ENCODE assay signal across 18 cellular contexts in genomic region chr3:111592941-111593340, GRCh38. TPM values are rescaled to one million over a fixed set of nuclear protein-coding genes. Genes with fewer than 3 reads are reported as not detected.
A peak's percentile ranks its signal among the peaks of the same experiment; 100 is the strongest.
DNase-seq lines count a peak whose midpoint lies in the region; ATAC-seq and TF ChIP-seq lines count a peak whose summit lies in the region.
"Had no signal": no experiment of that assay in that cellular context is flagged by ENCODE, and none has a peak within 500 bp of the region (broad histone marks: within the 10 kb centered on the region; RNA-seq: fewer than 3 reads in every experiment).

No MANE protein-coding gene starts in this region.

- peak overlapping the region; percentile 96 for H3K4me3 Mint-ChIP-seq in activated CD4-positive, alpha-beta T cell treated with anti-CD3 and anti-CD28 coated beads, Interleukin-2, amount 10 ng/mL, durations not matched to agents 24 days and 14 days
- H3K4me3 Mint-ChIP-seq in IgD-negative memory B cell, result peak overlapping the region in 3 of 4 donors; percentile 11 to 79 (median 34)

- in situ Hi-C loops in mammary epithelial cell (cut with MboI; ENCODE audit: low sequenced_read_pairs in 2 of 2), result loop anchor here in 1 of 2 donors (25.0 kb wide), 1 partner anchor 269 kb away; the partner anchor contains the start of gene PHLDB2

- CTCF ChIA-PET in mammary epithelial cell (lab: Charles Lee; ENCODE audit: low non-redundant PET), result no interaction called here

- peak overlapping the region; percentile 96 for H3K27ac Mint-ChIP-seq in activated CD4-positive, alpha-beta T cell treated with anti-CD3 and anti-CD28 coated beads, Interleukin-2, amount 10 ng/mL, durations not matched to agents 24 days and 14 days
- H3K27ac Mint-ChIP-seq in IgD-negative memory B cell, result peak overlapping the region in 2 of 3 donors; percentile 12 to 79

- ATAC-seq in GM21786 (IDR thresholded peaks at IDR 0.05; ENCODE audit: unreplicated experiment), result no peak
- ATAC-seq: body of pancreas, left colon had no signal

- H3K4me3 ChIP-seq in mammary epithelial cell (replicated peaks in 1 of 3; ENCODE audit: insufficient read depth in 1 of 3, low read depth in 2 of 3, low read length in 3 of 3), result peak overlapping the region; percentile 29 to 71 (median 69)
- H3K4me3 ChIP-seq in retinal pigment epithelial cell (ENCODE audit: low read length), result no peak overlapping the region
- H3K4me3 ChIP-seq in Peyer's patch, result no peak overlapping the region
- H3K4me3 ChIP-seq: body of pancreas, GM23248, tibial artery had no signal

- H3K4me1 ChIP-seq in mammary epithelial cell (ENCODE audit: insufficient read depth, low read length), result peaks cover 60% of the 10 kb centered on the region
- H3K4me1 ChIP-seq in Peyer's patch, result no peaks in the 10 kb centered on the region
- H3K4me1 ChIP-seq: body of pancreas, tibial artery had no signal

- dilution Hi-C loops in mammary epithelial cell (cut with HindIII; ENCODE audit: low sequenced_read_pairs), result loop anchor here (25.0 kb wide), 1 partner anchor 344 kb away; no protein-coding TSS in a partner anchor

- TF ChIP-seq POLR2A in Peyer's patch (IDR thresholded peaks at IDR 0.05), result no peak

- no peaks in the 10 kb centered on the region for H3K36me3 ChIP-seq in mammary epithelial cell (ENCODE audit: insufficient read depth, low read length)
- no peaks in the 10 kb centered on the region for H3K36me3 ChIP-seq in Peyer's patch
- H3K36me3 ChIP-seq: tibial artery had no signal

- H3K4me1 Mint-ChIP-seq in activated CD4-positive, alpha-beta T cell treated with anti-CD3 and anti-CD28 coated beads, Interleukin-2, amount 10 ng/mL, durations not matched to agents 24 days and 14 days, result peaks cover 64% of the 10 kb centered on the region
- peaks cover 31 to 33% (median 32%) of the 10 kb centered on the region in 3 donors for H3K4me1 Mint-ChIP-seq in IgD-negative memory B cell

- peak overlapping the region; percentile 96 for H3K27ac ChIP-seq in mammary epithelial cell (ENCODE audit: insufficient read depth, low read depth, low read length)
- no peak overlapping the region for H3K27ac ChIP-seq in Peyer's patch
- H3K27ac ChIP-seq: body of pancreas, GM23248, tibial artery had no signal

- H4K20me1 ChIP-seq in mammary epithelial cell (ENCODE audit: insufficient read depth, low read length), result no peaks in the 10 kb centered on the region

- DNase-seq in activated CD4-positive, alpha-beta T cell treated with anti-CD3 and anti-CD28 coated beads, Interleukin-2, amount 10 ng/mL, durations not matched to agents 24 days and 14 days, result peak; percentile 60
- no peak for DNase-seq in activated CD4-positive, alpha-beta T cell treated with anti-CD3 and anti-CD28 coated beads, Interleukin-2, amount 50 U/mL, for 1 hour
- no peak for DNase-seq in mammary epithelial cell
- peak; percentile 51 for DNase-seq in retinal pigment epithelial cell (ENCODE audit: low read depth)
- no peak for DNase-seq in DMS 273 treated with DMSO at 0.1 percent for 48 hours (lab: John Stamatoyannopoulos, UW)
- no peak for DNase-seq in Peyer's patch
- DNase-seq: body of pancreas; DMS153; effector memory CD4-positive, alpha-beta T cell; GM23248; left colon; NCI-H2171 treated with DMSO at 0.1 percent for 48 hours; T-helper 9 cell; tibial artery had no signal

- intact Hi-C loops in activated CD4-positive, alpha-beta T cell treated with anti-CD3 and anti-CD28 coated beads, Interleukin-2, amount 10 ng/mL, durations not matched to agents 24 days and 14 days (cut with micrococcal nuclease), result no loop called here
- intact Hi-C loops in mammary epithelial cell (cut with micrococcal nuclease), result loop anchor here (5.0 kb wide), 1 partner anchor 209 kb away; no protein-coding TSS in a partner anchor

- BruUV-seq in mammary epithelial cell (replicated peaks; lab: Mats Ljungman, UMichigan), result no TSS peak

- H3K27me3 ChIP-seq in mammary epithelial cell (ENCODE audit: insufficient read depth, low read length) (no peaks in the 10 kb centered on the region), Peyer's patch (no peaks in the 10 kb centered on the region)
- H3K27me3 ChIP-seq: body of pancreas, tibial artery had no signal

- TF ChIP-seq CTCF in mammary epithelial cell (conservative IDR thresholded peaks at IDR 0.05 in 1 of 2, IDR thresholded peaks at IDR 0.05 in 1 of 2; ENCODE audit: extremely low read depth in 1 of 2, insufficient read depth in 1 of 2, low read depth in 1 of 2, low read length in 2 of 2), result no peak
- TF ChIP-seq CTCF in retinal pigment epithelial cell (conservative IDR thresholded peaks at IDR 0.05; ENCODE audit: low read depth, low read length), result no peak
- no peak for TF ChIP-seq CTCF in Peyer's patch (IDR thresholded peaks at IDR 0.05)

- peaks cover 39% of the 10 kb centered on the region for H3K79me2 ChIP-seq in mammary epithelial cell (ENCODE audit: insufficient read depth, low read length)

- peak overlapping the region; percentile 93 for H3K9ac ChIP-seq in mammary epithelial cell (ENCODE audit: insufficient read depth, low read length)
- H3K9ac ChIP-seq: GM23248 had no signal

- H3K9me3 ChIP-seq in mammary epithelial cell (replicated peaks; ENCODE audit: insufficient read depth, low read length) (no peaks in the 10 kb centered on the region), Peyer's patch (no peaks in the 10 kb centered on the region)
- H3K9me3 ChIP-seq: body of pancreas, tibial artery had no signal

- WGBS in mammary epithelial cell (ENCODE audit: low coverage, missing lambda C conversion rate), result 80% methylated on average over 6 of the region's 6 CpGs

- H2AFZ ChIP-seq in mammary epithelial cell (ENCODE audit: low read depth, low read length), result no peak overlapping the region
- H2AFZ ChIP-seq: GM23248 had no signal

- H3K9me3 Mint-ChIP-seq in activated CD4-positive, alpha-beta T cell treated with anti-CD3 and anti-CD28 coated beads, Interleukin-2, amount 10 ng/mL, durations not matched to agents 24 days and 14 days, result no peaks in the 10 kb centered on the region
- H3K9me3 Mint-ChIP-seq in IgD-negative memory B cell, result no peaks in the 10 kb centered on the region

- H3K4me2 ChIP-seq in mammary epithelial cell (ENCODE audit: insufficient read depth, low read depth, low read length), result peak overlapping the region; percentile 99

- H3K36me3 Mint-ChIP-seq in activated CD4-positive, alpha-beta T cell treated with anti-CD3 and anti-CD28 coated beads, Interleukin-2, amount 10 ng/mL, durations not matched to agents 24 days and 14 days (ENCODE audit: low read depth), result peaks cover 77% of the 10 kb centered on the region
- peaks cover 6% of the 10 kb centered on the region for H3K36me3 Mint-ChIP-seq in IgD-negative memory B cell

- H3K27me3 Mint-ChIP-seq in activated CD4-positive, alpha-beta T cell treated with anti-CD3 and anti-CD28 coated beads, Interleukin-2, amount 10 ng/mL, durations not matched to agents 24 days and 14 days, result no peaks in the 10 kb centered on the region
- H3K27me3 Mint-ChIP-seq in IgD-negative memory B cell, result no peaks in the 10 kb centered on the region

RNA-seq across cellular contexts. Expression of gene ZBED2, which starts 2.2 kb away (rescaled TPM):
- 587 and 596 TPM in 2 replicates for total RNA-seq in activated CD4-positive, alpha-beta T cell treated with anti-CD3 and anti-CD28 coated beads, Interleukin-2, amount 10 ng/mL, durations not matched to agents 24 days and 14 days
- polyA plus RNA-seq in IgD-negative memory B cell, result 6.7 TPM
- 10 to 100 TPM in 1 of 2 donors, 1 to 10 TPM in 1; 3.2 to 85.7 TPM for total RNA-seq in mammary epithelial cell
- 42.6 TPM for polyA plus RNA-seq in mammary epithelial cell
- polyA minus RNA-seq in mammary epithelial cell, result 44.8 TPM
- total RNA-seq in Peyer's patch, result not detected
- total RNA-seq: A673, body of pancreas, GM23248, left colon had no signal
- polyA plus RNA-seq: GM23248, neural cell had no signal

RNA-seq across cellular contexts. Expression of gene CD96, which starts 50.9 kb away (rescaled TPM):
- 50.5 and 60.5 TPM in 2 replicates for total RNA-seq in activated CD4-positive, alpha-beta T cell treated with anti-CD3 and anti-CD28 coated beads, Interleukin-2, amount 10 ng/mL, durations not matched to agents 24 days and 14 days
- polyA plus RNA-seq in IgD-negative memory B cell (84.7 TPM), mammary epithelial cell (0.09 TPM)
- total RNA-seq in mammary epithelial cell (under 1 TPM in 1 of 2 donors, not detected in 1; 0.16 TPM), Peyer's patch (10 to 100 TPM in 3 of 4 donors, 1 to 10 TPM in 1; 4.3 to 15.7 (median 11.3) TPM)
- polyA minus RNA-seq in mammary epithelial cell, result not detected
- total RNA-seq: A673, GM23248 had no signal
- polyA plus RNA-seq: GM23248, neural cell had no signal

Comparison
In these comparisons a context has a peak if more than half of its experiments do, and no peak if none do; other contexts are left out.
1. DNase-seq: peak in activated CD4-positive, alpha-beta T cell treated with anti-CD3 and anti-CD28 coated beads, Interleukin-2, amount 10 ng/mL, durations not matched to agents 24 days and 14 days (single experiment) and retinal pigment epithelial cell (single experiment); none in activated CD4-positive, alpha-beta T cell treated with anti-CD3 and anti-CD28 coated beads, Interleukin-2, amount 50 U/mL, for 1 hour (single experiment), mammary epithelial cell (single experiment), DMS 273 treated with DMSO at 0.1 percent for 48 hours (single experiment) and Peyer's patch (0 of 3).
2. H3K4me3 ChIP-seq: peak in mammary epithelial cell (3 of 3); none in retinal pigment epithelial cell (single experiment) and Peyer's patch (0 of 4).
3. RNA of gene CD96, which starts 50.9 kb away (total RNA-seq): 50.5 to 60.5 TPM in activated CD4-positive, alpha-beta T cell treated with anti-CD3 and anti-CD28 coated beads, Interleukin-2, amount 10 ng/mL, durations not matched to agents 24 days and 14 days and 4.3 to 15.7 TPM in Peyer's patch; 0.16 TPM in mammary epithelial cell; every median in the first group is over 4 times any median in the second.